In the genomic region with DNA sequence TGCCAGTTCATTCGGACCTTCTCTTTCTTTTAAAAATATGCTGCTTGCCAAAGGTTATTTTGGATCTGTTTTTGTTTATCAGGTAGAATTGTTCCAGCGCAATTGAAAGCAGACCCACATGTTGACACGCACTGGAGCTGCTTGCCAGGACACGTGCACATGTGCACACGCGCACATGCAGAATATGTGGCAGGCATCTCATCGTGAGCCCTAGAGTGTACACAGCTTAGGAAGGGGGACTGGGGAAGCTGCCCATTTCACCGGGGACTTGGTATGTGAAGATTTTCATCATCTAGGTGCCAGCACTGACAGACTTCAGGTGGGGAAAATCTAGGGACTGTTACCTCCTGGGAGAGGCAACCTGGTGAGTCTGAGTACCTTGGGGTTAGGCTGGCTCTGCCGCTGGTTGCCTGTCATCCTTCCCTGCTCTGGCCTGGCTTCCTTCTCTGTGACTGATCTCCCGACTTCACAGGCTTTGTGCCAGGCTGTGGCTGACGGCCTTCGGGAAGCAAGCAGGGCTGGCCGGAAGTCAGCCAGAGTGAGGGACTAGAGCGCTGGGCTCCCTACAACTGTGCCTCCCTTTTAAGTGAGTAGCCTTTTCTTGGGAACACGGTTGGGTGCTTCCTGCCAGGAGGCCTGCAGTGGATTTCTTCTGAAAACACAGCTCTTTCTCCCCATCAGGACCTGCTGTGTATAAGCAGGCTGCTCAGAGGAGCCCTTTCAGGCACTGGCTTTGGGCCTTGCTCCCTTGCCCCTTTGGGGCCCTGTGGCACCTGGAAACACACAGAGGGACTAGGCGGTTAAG, we compare ENCODE assay signal across 1 cellular context.
TF ChIP-seq lines count a peak whose summit lies in the region.

No MANE protein-coding gene starts in this region.

TF ChIP-seq in SK-N-SH treated with all-trans-retinoic acid at 6 μM for 48 hours, 23 proteins besides CTCF, POLR2A, EP300 and RAD21 (continued from another document):
- TF ChIP-seq CSRNP3 (CRISPR knock-in tag; IDR thresholded peaks at IDR 0.05) (no peak), POU6F1 (CRISPR knock-in tag; IDR thresholded peaks at IDR 0.05; ENCODE audit: borderline replicate concordance, low read depth) (no peak), GLIS3 (CRISPR knock-in tag; IDR thresholded peaks at IDR 0.05) (peak; percentile 62; the same call in 1 of the 2 replicates), ZNF70 (CRISPR knock-in tag; IDR thresholded peaks at IDR 0.05) (no peak), OSR1 (CRISPR knock-in tag; IDR thresholded peaks at IDR 0.05) (no peak), CREB5 (CRISPR knock-in tag; IDR thresholded peaks at IDR 0.05; ENCODE audit: low read depth) (no peak), ZFP3 (CRISPR knock-in tag; IDR thresholded peaks at IDR 0.05) (peak; percentile 39; the same call in 1 of the 2 replicates), ZNF8 (CRISPR knock-in tag; IDR thresholded peaks at IDR 0.05) (no peak), PPARA (CRISPR knock-in tag; IDR thresholded peaks at IDR 0.05; ENCODE audit: borderline replicate concordance) (no peak)
